Comparison of ENCODE assay signal across 1 cellular context in genomic region chr11:20030472-20030871, GRCh38.
TF ChIP-seq lines count a peak whose summit lies in the region.

No MANE protein-coding gene starts in this region.

TF ChIP-seq in GM23338, 12 proteins besides CTCF, POLR2A, EP300 and RAD21 (continued from another document):
- TF ChIP-seq ZNF462 (CRISPR knock-in tag; IDR thresholded peaks at IDR 0.05) = no peak
